In genomic region chrX:433771-434170, GRCh38 we compare ENCODE assay signal across 22 cellular contexts. TPM values are rescaled to one million over a fixed set of nuclear protein-coding genes. Genes with fewer than 3 reads are reported as not detected.
DNase-seq lines count a peak whose midpoint lies in the region; ATAC-seq, FAIRE-seq and TF ChIP-seq lines count a peak whose summit lies in the region.
"Had no signal": no experiment of that assay in that cellular context is flagged by ENCODE, and none has a peak within 500 bp of the region (broad histone marks: within the 10 kb centered on the region; RNA-seq: fewer than 3 reads in every experiment).

No MANE protein-coding gene starts in this region.

- H3K36me3 Mint-ChIP-seq in mesothelial cell of epicardium = no peaks in the 10 kb centered on the region
- H3K36me3 Mint-ChIP-seq in activated naive CD8-positive, alpha-beta T cell treated with anti-CD3 and anti-CD28 coated beads for 36 hours = peaks cover 2% of the 10 kb centered on the region

- no peak for TF ChIP-seq EP300 in sigmoid colon (IDR thresholded peaks at IDR 0.05)

- H3K9ac ChIP-seq in kidney (ENCODE audit: low read length in 2 of 2) = no peak overlapping the region
- H3K9ac ChIP-seq: GM23248 had no signal

- ATAC-seq in Right ventricle myocardium inferior = no peak
- ATAC-seq: A549, HCT116, HepG2 had no signal

- no peak overlapping the region for H3K4me3 Mint-ChIP-seq in mesothelial cell of epicardium
- H3K4me3 Mint-ChIP-seq in activated naive CD8-positive, alpha-beta T cell treated with anti-CD3 and anti-CD28 coated beads for 36 hours = no peak overlapping the region
- H3K4me3 Mint-ChIP-seq: CD4-positive, alpha-beta T cell; HFFc6 had no signal

- no peak for TF ChIP-seq CTCF in kidney (IDR thresholded peaks at IDR 0.05; ENCODE audit: borderline replicate concordance, extremely low read depth, insufficient read depth)
- TF ChIP-seq CTCF in sigmoid colon (IDR thresholded peaks at IDR 0.05) = no peak
- TF ChIP-seq CTCF in mesothelial cell of epicardium (IDR thresholded peaks at IDR 0.05; ENCODE audit: unreplicated experiment) = no peak

- FAIRE-seq in kidney (lab: Jason Lieb, UNC) = no peak
- FAIRE-seq: A549, D721Med, G401.6, GM12891, GM18507, H54, HepG2 had no signal

- H3K4me3 ChIP-seq in kidney (ENCODE audit: low read length in 2 of 2) (no peak overlapping the region), sigmoid colon (no peak overlapping the region)
- H3K4me3 ChIP-seq: A549, GM23248 had no signal

- H3K27ac ChIP-seq in kidney (ENCODE audit: low read depth in 2 of 2, low read length in 2 of 2) (no peak overlapping the region), sigmoid colon (no peak overlapping the region)
- H3K27ac ChIP-seq: 22Rv1, A549, C4-2B, GM23248 had no signal

- intact Hi-C loops in cardiac septum (cut with DNase I) (no loop called here), Right ventricle myocardium inferior (cut with DNase I) (no loop called here), kidney (cut with DNase I) (no loop called here), sigmoid colon (cut with DNase I) (no loop called here)

- no peak for TF ChIP-seq POLR2A in sigmoid colon (IDR thresholded peaks at IDR 0.05)

- no peaks in the 10 kb centered on the region for H3K36me3 ChIP-seq in kidney (ENCODE audit: control insufficient read depth in 1 of 2, insufficient read depth in 2 of 2, low read length in 2 of 2)
- H3K36me3 ChIP-seq in sigmoid colon = no peaks in the 10 kb centered on the region

- no peak overlapping the region for H3K27ac Mint-ChIP-seq in mesothelial cell of epicardium
- H3K27ac Mint-ChIP-seq in activated naive CD8-positive, alpha-beta T cell treated with anti-CD3 and anti-CD28 coated beads for 36 hours = no peak overlapping the region
- H3K27ac Mint-ChIP-seq: CD4-positive, alpha-beta T cell; HFFc6 had no signal

- H3K9me3 ChIP-seq in kidney (ENCODE audit: control insufficient read depth in 1 of 2, low read length in 2 of 2) = no peaks in the 10 kb centered on the region
- no peaks in the 10 kb centered on the region for H3K9me3 ChIP-seq in sigmoid colon
- H3K9me3 ChIP-seq: A549, Caco-2 had no signal

- DNase-seq in cardiac septum (ENCODE audit: low spot score) (peak; percentile 72), Right ventricle myocardium inferior (ENCODE audit: missing footprints) (no peak), kidney (peak; percentile 66), sigmoid colon (peak; percentile 53), mesothelial cell of epicardium (ENCODE audit: low spot score in 2 of 2, unreplicated experiment in 2 of 2) (no peak), medulla oblongata (ENCODE audit: extremely low spot score) (no peak)
- DNase-seq in activated naive CD8-positive, alpha-beta T cell treated with anti-CD3 and anti-CD28 coated beads for 36 hours = no peak
- DNase-seq: AML-193; Caco-2; CD4-positive, alpha-beta T cell; GM23248; HFFc6 had no signal

- peaks cover 4 to 46% (median 16%) of the 10 kb centered on the region in 3 donors for H3K27me3 ChIP-seq in sigmoid colon

- H3K9me3 Mint-ChIP-seq in mesothelial cell of epicardium = no peaks in the 10 kb centered on the region
- H3K9me3 Mint-ChIP-seq in activated naive CD8-positive, alpha-beta T cell treated with anti-CD3 and anti-CD28 coated beads for 36 hours = peaks cover 6% of the 10 kb centered on the region
- H3K9me3 Mint-ChIP-seq: HFFc6 had no signal

- 90 to 94% methylated on average over 26 of the region's 26 CpGs for WGBS in sigmoid colon, 2 donors

- peaks cover 5% of the 10 kb centered on the region for H3K4me1 Mint-ChIP-seq in mesothelial cell of epicardium
- H3K4me1 Mint-ChIP-seq in activated naive CD8-positive, alpha-beta T cell treated with anti-CD3 and anti-CD28 coated beads for 36 hours = no peaks in the 10 kb centered on the region

- no peaks in the 10 kb centered on the region for H3K4me1 ChIP-seq in kidney (ENCODE audit: control insufficient read depth in 1 of 2, insufficient read depth in 1 of 2, low read depth in 1 of 2, low read length in 2 of 2)
- H3K4me1 ChIP-seq in sigmoid colon = no peaks in the 10 kb centered on the region
- H3K4me1 ChIP-seq: A549, Caco-2 had no signal

- peaks cover 61% of the 10 kb centered on the region for H3K27me3 Mint-ChIP-seq in mesothelial cell of epicardium (ENCODE audit: low read depth)
- peaks cover 9% of the 10 kb centered on the region for H3K27me3 Mint-ChIP-seq in activated naive CD8-positive, alpha-beta T cell treated with anti-CD3 and anti-CD28 coated beads for 36 hours

RNA-seq across cellular contexts. Expression of gene PPP2R3B, which starts 47.1 kb away (rescaled TPM):
- total RNA-seq in cardiac septum (128 TPM), Right ventricle myocardium inferior (164 TPM), kidney (14.4 TPM), sigmoid colon (10 to 100 TPM in 1 of 4 donors, 1 to 10 TPM in 3; 3.2 to 16.1 (median 6.6) TPM), mesothelial cell of epicardium (63.0 to 65.5 TPM (median 65.2 TPM) in 3 replicates)
- polyA plus RNA-seq in kidney (ENCODE audit: insufficient read depth, low read depth, low replicate concordance) (14.1 TPM), sigmoid colon (10 to 100 TPM in 1 of 3 donors, 1 to 10 TPM in 2; 2.1 to 13.3 (median 5.4) TPM)
- total RNA-seq in activated naive CD8-positive, alpha-beta T cell treated with anti-CD3 and anti-CD28 coated beads for 36 hours = 10 to 100 TPM; 25.5 to 30.6 TPM

Comparison
In these comparisons a context has a peak if more than half of its experiments do, and no peak if none do; other contexts are left out.
1. DNase-seq: peak in cardiac septum (single experiment), kidney (single experiment) and sigmoid colon (single experiment); none in Right ventricle myocardium inferior (single experiment), mesothelial cell of epicardium (0 of 2), activated naive CD8-positive, alpha-beta T cell treated with anti-CD3 and anti-CD28 coated beads for 36 hours (single experiment) and medulla oblongata (single experiment).